ENCODE assay signal across 1 cellular context in genomic region chr7:73359746-73360375, GRCh38.
A peak's percentile ranks its signal among the peaks of the same experiment; 100 is the strongest.
TF ChIP-seq lines count a peak whose summit lies in the region.

No MANE protein-coding gene starts in this region.

TF ChIP-seq in HepG2, 621 proteins besides CTCF, POLR2A, EP300 and RAD21:
- TF ChIP-seq TAF1 (CRISPR knock-in tag; IDR thresholded peaks at IDR 0.05), result no peak
- peak; percentile 45; the same call in 1 of the 2 replicates for TF ChIP-seq ZNF263 (CRISPR knock-in tag; IDR thresholded peaks at IDR 0.05)
- no peak for TF ChIP-seq RFX1 (IDR thresholded peaks at IDR 0.05)
- no peak for TF ChIP-seq ZNF839 (CRISPR knock-in tag; IDR thresholded peaks at IDR 0.05; ENCODE audit: borderline replicate concordance)
- TF ChIP-seq DPF2 (CRISPR knock-in tag; IDR thresholded peaks at IDR 0.05; ENCODE audit: borderline replicate concordance, low read depth), result no peak
- TF ChIP-seq THAP9 (CRISPR knock-in tag; IDR thresholded peaks at IDR 0.05; ENCODE audit: borderline replicate concordance), result 0 out of 2 replicates have a peak, but pooled peaks have one; percentile 30
- no peak for TF ChIP-seq KLF6 (CRISPR knock-in tag; IDR thresholded peaks at IDR 0.05)
- peak; percentile 42; the same call in 1 of the 2 replicates for TF ChIP-seq ZNF687 (CRISPR knock-in tag; IDR thresholded peaks at IDR 0.05)
- TF ChIP-seq ZNF547 (CRISPR knock-in tag; IDR thresholded peaks at IDR 0.05), result no peak
- TF ChIP-seq TIGD3 (CRISPR knock-in tag; IDR thresholded peaks at IDR 0.05; ENCODE audit: borderline replicate concordance), result no peak
